ENCODE assay signal across 9 cellular contexts in the genomic region with DNA sequence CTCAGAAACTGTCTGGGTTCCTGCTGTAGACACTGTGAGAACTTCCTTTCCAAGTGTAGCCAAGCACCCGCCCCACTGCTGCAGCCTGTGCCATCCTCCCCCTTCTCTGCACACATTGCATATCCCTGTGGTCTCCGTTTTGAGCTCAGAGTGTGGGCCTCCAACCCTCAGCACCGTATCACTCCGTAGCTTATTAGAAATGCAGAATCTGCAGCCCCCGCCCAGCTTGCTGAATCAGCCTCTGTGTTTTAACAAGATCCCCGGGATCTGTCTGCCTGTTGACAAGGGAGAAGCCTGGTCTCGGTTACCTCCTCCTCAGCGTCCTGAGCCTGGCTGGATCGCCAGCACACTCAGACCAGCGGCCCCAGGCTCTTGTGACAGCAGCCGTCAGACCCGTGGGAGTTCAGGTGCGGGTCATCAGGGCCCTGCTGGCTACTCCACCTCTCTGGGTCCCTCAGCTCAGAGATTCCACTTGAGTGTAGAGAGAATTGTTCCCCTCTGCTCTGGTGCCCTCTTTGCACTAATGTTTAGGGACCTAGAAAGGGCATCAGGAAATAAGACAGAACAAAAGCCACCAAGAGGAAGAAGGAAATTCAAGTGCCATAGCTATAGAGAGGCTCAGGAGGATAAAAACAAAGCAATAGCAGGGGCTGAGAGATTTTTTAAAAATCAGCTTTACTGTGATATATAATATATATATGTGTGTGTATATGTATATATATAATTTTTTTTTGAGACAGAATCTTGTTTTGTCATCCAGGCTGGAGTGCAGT.
DNase-seq lines count a peak whose midpoint lies in the region; ATAC-seq and TF ChIP-seq lines count a peak whose summit lies in the region.
"Had no signal": no experiment of that assay in that cellular context is flagged by ENCODE, and none has a peak within 500 bp of the region (broad histone marks: within the 10 kb centered on the region; RNA-seq: fewer than 3 reads in every experiment).

No MANE protein-coding gene starts in this region.

- H3K36me3 ChIP-seq in HCT116 (ENCODE audit: control insufficient read depth in 1 of 2, insufficient read depth in 2 of 2, low read length in 2 of 2) (no peaks in the 10 kb centered on the region), H7 (replicated peaks; ENCODE audit: control insufficient read depth, insufficient read depth, low read length) (no peaks in the 10 kb centered on the region)

- H3K79me2 ChIP-seq in HCT116 (ENCODE audit: insufficient read depth, low read length), result peaks cover 7% of the 10 kb centered on the region; the same call in 1 of the 2 replicates

- H3K27me3 ChIP-seq in HCT116 (ENCODE audit: insufficient read depth, low read length) (no peaks in the 10 kb centered on the region), H7 (ENCODE audit: control insufficient read depth, insufficient read depth, low read length) (no peaks in the 10 kb centered on the region)

- TF ChIP-seq CTCF in HCT116 (IDR thresholded peaks at IDR 0.05 in 2 of 3, conservative IDR thresholded peaks at IDR 0.05 in 1 of 3; ENCODE audit: borderline replicate concordance in 1 of 3, insufficient read depth in 1 of 3, low read depth in 2 of 3, low read length in 2 of 3) (no peak), fibroblast of pulmonary artery (IDR thresholded peaks at IDR 0.05; ENCODE audit: low read length, missing control alignments) (no peak), osteocyte (IDR thresholded peaks at IDR 0.05) (no peak)

- RAD21 ChIA-PET in HCT116 (lab: Charles Lee; ENCODE audit: low non-redundant PET in 1 of 2, low total read pairs in 2 of 2, uncharacterized antibody in 2 of 2, unreplicated experiment in 2 of 2), result no interaction called here

- H3K27ac ChIP-seq in HCT116 (ENCODE audit: low read depth, low read length), result no peak overlapping the region

- DNase-seq in HCT116 (ENCODE audit: low read depth, low spot score), result no peak
- DNase-seq in T-helper 2 cell treated with Interferon-gamma antibody and Interleukin-4, amounts not matched to agents 5 μg/mL and 100 μg/mL, for 36 hours (ENCODE audit: low spot score), result no peak
- DNase-seq in fibroblast of pulmonary artery (ENCODE audit: low read depth), result peak; percentile 71
- DNase-seq in osteocyte (ENCODE audit: extremely low spot score, unreplicated experiment), result no peak
- DNase-seq in GM19238 (ENCODE audit: insufficient read length, low spot score), result no peak
- DNase-seq in COLO668 (lab: John Stamatoyannopoulos, UW; ENCODE audit: unreplicated experiment), result no peak
- DNase-seq in H7, result no peak
- DNase-seq: activated CD4-positive, CD25-positive, alpha-beta regulatory T cell treated with anti-CD3 and anti-CD28 coated beads, Interleukin-2, amount 50 U/mL, for 72 hours had no signal

- H3K27ac Mint-ChIP-seq in T-helper 2 cell treated with Interferon-gamma antibody and Interleukin-4, amounts not matched to agents 5 μg/mL and 100 μg/mL, for 36 hours, result peak overlapping the region; percentile 62
- peak overlapping the region; percentile 44 for H3K27ac Mint-ChIP-seq in osteocyte (ENCODE audit: unreplicated experiment)

- peaks cover 6% of the 10 kb centered on the region for H3K36me3 Mint-ChIP-seq in T-helper 2 cell treated with Interferon-gamma antibody and Interleukin-4, amounts not matched to agents 5 μg/mL and 100 μg/mL, for 36 hours (ENCODE audit: low read depth)
- H3K36me3 Mint-ChIP-seq in osteocyte (ENCODE audit: unreplicated experiment), result no peaks in the 10 kb centered on the region

- peaks cover 4% of the 10 kb centered on the region for H3K27me3 Mint-ChIP-seq in T-helper 2 cell treated with Interferon-gamma antibody and Interleukin-4, amounts not matched to agents 5 μg/mL and 100 μg/mL, for 36 hours (ENCODE audit: low read depth)
- no peaks in the 10 kb centered on the region for H3K27me3 Mint-ChIP-seq in osteocyte (ENCODE audit: unreplicated experiment)

- POLR2A ChIA-PET in HCT116 (lab: Charles Lee), result interaction anchor here (0.7 to 0.8 kb wide), 2 partner anchors 79 to 92 kb away, joined by 3 to 4 read pairs; a partner anchor contains a TSS

- no peaks in the 10 kb centered on the region for H4K20me1 ChIP-seq in HCT116 (ENCODE audit: insufficient read depth)

- H3K4me3 ChIP-seq in HCT116 (replicated peaks in 1 of 2; ENCODE audit: low read depth in 1 of 2, low read length in 2 of 2) (no peak overlapping the region), fibroblast of pulmonary artery (replicated peaks; ENCODE audit: low read depth, low read length) (no peak overlapping the region), H7 (ENCODE audit: insufficient read depth, low read depth, low read length) (no peak overlapping the region)

- H3K4me2 ChIP-seq in HCT116 (ENCODE audit: low read length), result peak overlapping the region; percentile 34; the same call in 1 of the 2 replicates

- peak; percentile 40; the same call in 1 of the 2 replicates for ATAC-seq in HCT116
- no peak for ATAC-seq in GM18520 (IDR thresholded peaks at IDR 0.05; ENCODE audit: unreplicated experiment)

- H3K9me2 ChIP-seq in HCT116 (ENCODE audit: insufficient read depth), result no peaks in the 10 kb centered on the region

- TF ChIP-seq RAD21 in HCT116 (IDR thresholded peaks at IDR 0.05; ENCODE audit: low read depth), result no peak

- no peaks in the 10 kb centered on the region for H3K9me3 ChIP-seq in HCT116 (ENCODE audit: control insufficient read depth in 1 of 2, insufficient read depth in 1 of 2, low read depth in 1 of 2, low read length in 2 of 2)

- intact Hi-C loops in HCT116 (cut with micrococcal nuclease), result no loop called here

- no peak overlapping the region for H2AFZ ChIP-seq in HCT116 (ENCODE audit: low read depth, low read length, poor library complexity, severe bottlenecking)

- peaks cover 2 to 20% of the 10 kb centered on the region in 2 experiments; a peak in 3 of 4 replicates for H3K4me1 ChIP-seq in HCT116 (ENCODE audit: control insufficient read depth in 1 of 2, insufficient read depth in 2 of 2, low read length in 2 of 2)

- peaks cover 37% of the 10 kb centered on the region for H3K4me1 Mint-ChIP-seq in T-helper 2 cell treated with Interferon-gamma antibody and Interleukin-4, amounts not matched to agents 5 μg/mL and 100 μg/mL, for 36 hours (ENCODE audit: low read depth)
- peaks cover 20% of the 10 kb centered on the region for H3K4me1 Mint-ChIP-seq in osteocyte (ENCODE audit: unreplicated experiment)

- TF ChIP-seq POLR2A in HCT116 (IDR thresholded peaks at IDR 0.05; ENCODE audit: borderline replicate concordance, extremely low read depth, insufficient read depth, insufficient read length), result no peak

- no TSS peak for BruUV-seq in HCT116 (replicated peaks; lab: Mats Ljungman, UMichigan)

- CTCF ChIA-PET in HCT116 (lab: Charles Lee), result interaction anchor here (0.8 to 1.4 kb wide), 2 partner anchors 10 to 83 kb away, joined by 3 to 4 read pairs; no protein-coding TSS in a partner anchor

- H3K9me3 Mint-ChIP-seq in T-helper 2 cell treated with Interferon-gamma antibody and Interleukin-4, amounts not matched to agents 5 μg/mL and 100 μg/mL, for 36 hours, result peaks cover 5% of the 10 kb centered on the region
- peaks cover 6% of the 10 kb centered on the region for H3K9me3 Mint-ChIP-seq in osteocyte (ENCODE audit: unreplicated experiment)

- H3K9ac ChIP-seq in HCT116 (ENCODE audit: low read length), result no peak overlapping the region

- H3K4me3 Mint-ChIP-seq in T-helper 2 cell treated with Interferon-gamma antibody and Interleukin-4, amounts not matched to agents 5 μg/mL and 100 μg/mL, for 36 hours, result peak overlapping the region; percentile 62
- H3K4me3 Mint-ChIP-seq in osteocyte (ENCODE audit: unreplicated experiment), result peak overlapping the region; percentile 42

TF ChIP-seq in HCT116, 20 proteins besides CTCF, POLR2A, EP300 and RAD21 (continues in another document):
- TF ChIP-seq JUND (IDR thresholded peaks at IDR 0.05) (no peak), SIN3A (IDR thresholded peaks at IDR 0.05; ENCODE audit: low read depth) (no peak), ZNF274 (IDR thresholded peaks at IDR 0.05; ENCODE audit: low read depth, low read length) (no peak), EGR1 (IDR thresholded peaks at IDR 0.05; ENCODE audit: low read depth) (no peak), CEBPB (IDR thresholded peaks at IDR 0.05; ENCODE audit: low read depth) (no peak), ELF1 (IDR thresholded peaks at IDR 0.05; ENCODE audit: borderline replicate concordance, low read depth) (no peak), SP1 (IDR thresholded peaks at IDR 0.05; ENCODE audit: low read depth) (no peak), SRF (IDR thresholded peaks at IDR 0.05; ENCODE audit: low read depth) (no peak), TCF7L2 (IDR thresholded peaks at IDR 0.05; ENCODE audit: borderline replicate concordance, extremely low read depth, insufficient read depth, insufficient read length) (no peak), EZH2phosphoT487 (IDR thresholded peaks at IDR 0.05; ENCODE audit: borderline replicate concordance) (no peak), CBX3 (IDR thresholded peaks at IDR 0.05; ENCODE audit: low read depth) (no peak), POLR2AphosphoS5 (IDR thresholded peaks at IDR 0.05; ENCODE audit: low read depth, low read length) (no peak), FOSL1 (IDR thresholded peaks at IDR 0.05; ENCODE audit: low read depth) (no peak)
- TF ChIP-seq, protein P1, sequence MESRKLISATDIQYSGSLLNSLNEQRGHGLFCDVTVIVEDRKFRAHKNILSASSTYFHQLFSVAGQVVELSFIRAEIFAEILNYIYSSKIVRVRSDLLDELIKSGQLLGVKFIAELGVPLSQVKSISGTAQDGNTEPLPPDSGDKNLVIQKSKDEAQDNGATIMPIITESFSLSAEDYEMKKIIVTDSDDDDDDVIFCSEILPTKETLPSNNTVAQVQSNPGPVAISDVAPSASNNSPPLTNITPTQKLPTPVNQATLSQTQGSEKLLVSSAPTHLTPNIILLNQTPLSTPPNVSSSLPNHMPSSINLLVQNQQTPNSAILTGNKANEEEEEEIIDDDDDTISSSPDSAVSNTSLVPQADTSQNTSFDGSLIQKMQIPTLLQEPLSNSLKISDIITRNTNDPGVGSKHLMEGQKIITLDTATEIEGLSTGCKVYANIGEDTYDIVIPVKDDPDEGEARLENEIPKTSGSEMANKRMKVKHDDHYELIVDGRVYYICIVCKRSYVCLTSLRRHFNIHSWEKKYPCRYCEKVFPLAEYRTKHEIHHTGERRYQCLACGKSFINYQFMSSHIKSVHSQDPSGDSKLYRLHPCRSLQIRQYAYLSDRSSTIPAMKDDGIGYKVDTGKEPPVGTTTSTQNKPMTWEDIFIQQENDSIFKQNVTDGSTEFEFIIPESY (IDR thresholded peaks at IDR 0.05; ENCODE audit: extremely low read depth, insufficient replicate concordance, low read length), result no peak
- TF ChIP-seq, protein P2, sequence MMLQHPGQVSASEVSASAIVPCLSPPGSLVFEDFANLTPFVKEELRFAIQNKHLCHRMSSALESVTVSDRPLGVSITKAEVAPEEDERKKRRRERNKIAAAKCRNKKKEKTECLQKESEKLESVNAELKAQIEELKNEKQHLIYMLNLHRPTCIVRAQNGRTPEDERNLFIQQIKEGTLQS (IDR thresholded peaks at IDR 0.05), result no peak
- TF ChIP-seq, protein P3, sequence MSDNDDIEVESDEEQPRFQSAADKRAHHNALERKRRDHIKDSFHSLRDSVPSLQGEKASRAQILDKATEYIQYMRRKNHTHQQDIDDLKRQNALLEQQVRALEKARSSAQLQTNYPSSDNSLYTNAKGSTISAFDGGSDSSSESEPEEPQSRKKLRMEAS (IDR thresholded peaks at IDR 0.05), result no peak
